11 cellular contexts compared by ENCODE assay signal in the genomic region with DNA sequence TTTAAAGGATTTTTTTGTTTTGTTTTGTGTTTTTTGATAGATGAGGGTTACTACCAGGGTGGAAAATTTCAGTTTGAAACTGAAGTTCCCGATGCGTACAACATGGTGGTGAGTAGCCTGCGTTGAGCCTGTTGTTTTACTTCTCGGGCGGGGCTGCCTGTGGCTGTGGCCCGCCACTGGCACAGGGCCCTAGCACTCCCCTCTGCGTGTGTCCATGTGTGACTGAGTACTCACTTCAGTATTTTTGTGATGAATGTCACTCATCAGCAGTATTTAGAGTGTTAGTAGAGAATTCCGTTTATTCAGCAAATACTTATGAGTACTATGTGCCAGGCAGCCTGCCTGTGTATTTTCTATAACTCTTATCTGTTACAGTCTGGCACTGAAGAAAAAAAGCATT.
"Had no signal": no experiment of that assay in that cellular context is flagged by ENCODE, and none has a peak within 500 bp of the region (broad histone marks: within the 10 kb centered on the region; RNA-seq: fewer than 3 reads in every experiment).

No MANE protein-coding gene starts in this region.

- H3K9me3 Mint-ChIP-seq: mesothelial cell of epicardium; T-helper 2 cell treated with Interferon-gamma antibody and Interleukin-4, amounts not matched to agents 5 μg/mL and 100 μg/mL, for 36 hours; type B pancreatic cell had no signal

- H3K27me3 Mint-ChIP-seq: type B pancreatic cell had no signal

- DNase-seq: activated CD4-positive, alpha-beta T cell treated with anti-CD3 and anti-CD28 coated beads, Interleukin-2, amount 50 U/mL, for 48 hours; activated CD4-positive, CD25-positive, alpha-beta regulatory T cell treated with anti-CD3 and anti-CD28 coated beads, Interleukin-2, amount 50 U/mL, for 72 hours; activated naive CD4-positive, alpha-beta T cell treated with Interleukin-2 at 50 U/mL for 16 hours; foreskin melanocyte; heart right ventricle; small intestine; stimulated activated naive CD4-positive, alpha-beta T cell; substantia nigra had no signal

- H3K4me3 Mint-ChIP-seq: mesothelial cell of epicardium; T-helper 2 cell treated with Interferon-gamma antibody and Interleukin-4, amounts not matched to agents 5 μg/mL and 100 μg/mL, for 36 hours; type B pancreatic cell had no signal

- H3K27ac Mint-ChIP-seq: mesothelial cell of epicardium; T-helper 2 cell treated with Interferon-gamma antibody and Interleukin-4, amounts not matched to agents 5 μg/mL and 100 μg/mL, for 36 hours; type B pancreatic cell had no signal
